20 cellular contexts compared by ENCODE assay signal in the genomic region with DNA sequence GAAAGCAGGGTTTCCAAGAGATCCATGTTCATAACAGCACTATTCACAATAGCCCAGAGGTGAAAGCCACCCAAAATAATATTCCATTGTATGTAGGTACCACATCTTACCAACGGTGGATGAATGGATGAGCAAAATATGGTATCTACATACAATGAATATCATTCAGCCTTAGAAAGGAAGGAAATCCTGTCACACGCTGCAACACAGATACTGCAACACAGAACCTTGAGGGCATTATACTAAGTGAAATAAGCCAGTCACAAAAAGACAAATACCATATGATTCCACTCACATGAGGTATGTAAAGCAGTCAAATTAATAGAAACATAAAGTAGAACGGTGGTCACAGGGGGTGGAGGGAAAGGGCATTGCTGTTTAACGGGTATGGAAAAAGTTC.
DNase-seq lines count a peak whose midpoint lies in the region; ATAC-seq and TF ChIP-seq lines count a peak whose summit lies in the region.
"Had no signal": no experiment of that assay in that cellular context is flagged by ENCODE, and none has a peak within 500 bp of the region (broad histone marks: within the 10 kb centered on the region; RNA-seq: fewer than 3 reads in every experiment).

No MANE protein-coding gene starts in this region.

- no peak overlapping the region for H2AK5ac ChIP-seq in IMR-90 (ENCODE audit: low read depth, low read length)

- no peaks in the 10 kb centered on the region for H4K20me1 ChIP-seq in IMR-90 (ENCODE audit: insufficient read depth, low read length)

- H3K36me3 ChIP-seq in IMR-90 (ENCODE audit: control insufficient read depth, insufficient read depth, low read length), result no peaks in the 10 kb centered on the region
- no peaks in the 10 kb centered on the region for H3K36me3 ChIP-seq in adipocyte (ENCODE audit: control insufficient read depth, insufficient read depth, low read length, severe bottlenecking)

- no peak for TF ChIP-seq RAD21 in IMR-90 (IDR thresholded peaks at IDR 0.05; ENCODE audit: low read length)

- CTCF ChIA-PET in IMR-90 (lab: Yijun Ruan, JAX), result no interaction called here
- CTCF ChIA-PET in activated CD4-positive, alpha-beta memory T cell treated with anti-CD3 and anti-CD28 coated beads, Interleukin-2, amount 10 ng/mL, durations not matched to agents 7 days and 5 days (lab: Charles Lee), result interaction anchor here (3.2 kb wide), 1 partner anchor 155 kb away, joined by 10 read pairs; no protein-coding TSS in a partner anchor

- no peak for ATAC-seq in IMR-90 (ENCODE audit: low read depth)
- ATAC-seq: GM23338, HCT116, K562, Panc1 had no signal

- H2BK15ac ChIP-seq in IMR-90 (ENCODE audit: low read depth, low read length), result no peak overlapping the region

- H2AK9ac ChIP-seq in IMR-90 (replicated peaks; ENCODE audit: low read depth, low read length, poor library complexity), result no peak overlapping the region

- no peaks in the 10 kb centered on the region for H3K36me3 Mint-ChIP-seq in osteocyte (ENCODE audit: unreplicated experiment)
- H3K36me3 Mint-ChIP-seq in activated CD4-positive, alpha-beta memory T cell treated with anti-CD3 and anti-CD28 coated beads, Interleukin-2, amount 10 ng/mL, durations not matched to agents 7 days and 5 days (ENCODE audit: low read depth), result peaks cover 3% of the 10 kb centered on the region

- H3K4me2 ChIP-seq in IMR-90 (ENCODE audit: low read depth, low read length), result no peak overlapping the region
- H3K4me2 ChIP-seq: GM23338 had no signal

- H2AFZ ChIP-seq in IMR-90 (replicated peaks; ENCODE audit: low read length, poor library complexity), result no peak overlapping the region
- H2AFZ ChIP-seq: GM23338 had no signal

- no peak overlapping the region for H3K14ac ChIP-seq in IMR-90 (replicated peaks; ENCODE audit: low read depth, low read length)

- 0 out of 2 replicates have a peak, but pooled peaks cover 2% of the 10 kb centered on the region for H3K9me3 ChIP-seq in IMR-90 (ENCODE audit: control insufficient read depth, insufficient read depth, low read length)
- H3K9me3 ChIP-seq in adipocyte (ENCODE audit: control insufficient read depth, low read length), result no peaks in the 10 kb centered on the region

- no peaks in the 10 kb centered on the region for H3K9me1 ChIP-seq in IMR-90 (ENCODE audit: insufficient read depth, low read length)

- BruUV-seq in IMR-90 (replicated peaks; lab: Mats Ljungman, UMichigan), result no TSS peak

- WGBS in IMR-90 (ENCODE audit: extremely low coverage in 2 of 2, insufficient read length in 1 of 2), 2 experiments, result no CpG with 5 or more reads among the region's 4 CpGs

- H3K4me3 ChIP-seq in IMR-90 (ENCODE audit: insufficient read depth, low read depth, low read length) (no peak overlapping the region), adipocyte (ENCODE audit: low read length) (no peak overlapping the region)
- H3K4me3 ChIP-seq: GM23338, K562 had no signal

- TF ChIP-seq POLR2A in IMR-90 (IDR thresholded peaks at IDR 0.05; ENCODE audit: low read depth, low read length), result no peak

- H3K27ac Mint-ChIP-seq in osteocyte (ENCODE audit: unreplicated experiment), result peak overlapping the region; percentile 90
- no peak overlapping the region for H3K27ac Mint-ChIP-seq in activated CD4-positive, alpha-beta memory T cell treated with anti-CD3 and anti-CD28 coated beads, Interleukin-2, amount 10 ng/mL, durations not matched to agents 7 days and 5 days
- H3K27ac Mint-ChIP-seq: GM23338 had no signal

- TF ChIP-seq CTCF in IMR-90 (conservative IDR thresholded peaks at IDR 0.05; ENCODE audit: low read depth, low read length) (no peak), osteocyte (IDR thresholded peaks at IDR 0.05) (no peak)

- no peak overlapping the region for H4K91ac ChIP-seq in IMR-90 (ENCODE audit: insufficient read depth, low read depth, low read length)

- H4K8ac ChIP-seq in IMR-90 (ENCODE audit: low read depth in 2 of 2, low read length in 2 of 2), result no peak overlapping the region

- no peak overlapping the region for H3K23ac ChIP-seq in IMR-90 (ENCODE audit: low read depth, low read length)

- no peaks in the 10 kb centered on the region for H3K79me1 ChIP-seq in IMR-90 (ENCODE audit: low read depth in 1 of 2, low read length in 2 of 2)

- POLR2A ChIA-PET in IMR-90 (lab: Charles Lee; ENCODE audit: unreplicated experiment), result no interaction called here
- POLR2A ChIA-PET in activated CD4-positive, alpha-beta memory T cell treated with anti-CD3 and anti-CD28 coated beads, Interleukin-2, amount 10 ng/mL, durations not matched to agents 7 days and 5 days (lab: Charles Lee), result no interaction called here

- H3K27me3 ChIP-seq in IMR-90 (ENCODE audit: control insufficient read depth, insufficient read depth, low read length), result no peaks in the 10 kb centered on the region
- no peaks in the 10 kb centered on the region for H3K27me3 ChIP-seq in adipocyte (replicated peaks; ENCODE audit: control insufficient read depth, insufficient read depth, low read length)

- DNase-seq in COLO829 (ENCODE audit: low spot score) (peak; percentile 35), IMR-90 (no peak), adipocyte (ENCODE audit: low read depth) (peak; percentile 31), osteocyte (ENCODE audit: extremely low spot score, unreplicated experiment) (no peak), COR-L47 (lab: John Stamatoyannopoulos, UW) (no peak), NCI-H446 treated with DMSO at 0.1 percent for 48 hours (lab: John Stamatoyannopoulos, UW) (no peak)
- DNase-seq in activated CD4-positive, alpha-beta memory T cell treated with anti-CD3 and anti-CD28 coated beads, Interleukin-2, amount 10 ng/mL, durations not matched to agents 7 days and 5 days, result no peak
- DNase-seq: AML-193, DMS 273 treated with DMSO at 0.1 percent for 48 hours, GF-D8, NCI-H1417, NCI-H187, NCI-H226, NCI-H524 treated with DMSO at 0.1 percent for 48 hours, T-helper 1 cell had no signal

- no peaks in the 10 kb centered on the region for H3K27me3 Mint-ChIP-seq in osteocyte (ENCODE audit: unreplicated experiment)
- no peaks in the 10 kb centered on the region for H3K27me3 Mint-ChIP-seq in activated CD4-positive, alpha-beta memory T cell treated with anti-CD3 and anti-CD28 coated beads, Interleukin-2, amount 10 ng/mL, durations not matched to agents 7 days and 5 days

- peak overlapping the region; percentile 9; the same call in 1 of the 2 replicates for H3K18ac ChIP-seq in IMR-90 (ENCODE audit: low read depth, low read length)

- peaks cover 41% of the 10 kb centered on the region for H3K4me1 Mint-ChIP-seq in osteocyte (ENCODE audit: unreplicated experiment)
- peaks cover 29% of the 10 kb centered on the region for H3K4me1 Mint-ChIP-seq in activated CD4-positive, alpha-beta memory T cell treated with anti-CD3 and anti-CD28 coated beads, Interleukin-2, amount 10 ng/mL, durations not matched to agents 7 days and 5 days

- intact Hi-C loops in IMR-90 (cut with micrococcal nuclease), result loop anchor here (2.0 kb wide), 1 partner anchor 25 kb away; no protein-coding TSS in a partner anchor

- no peak overlapping the region for H3K27ac ChIP-seq in IMR-90 (ENCODE audit: insufficient read depth, low read length)
- H3K27ac ChIP-seq: C4-2B had no signal

- no peak overlapping the region for H3K9ac ChIP-seq in IMR-90 (ENCODE audit: low read depth, low read length)
- H3K9ac ChIP-seq in adipocyte (ENCODE audit: low read length), result no peak overlapping the region

- no peaks in the 10 kb centered on the region; the same call in 1 of the 2 replicates for H3K4me1 ChIP-seq in IMR-90 (ENCODE audit: control insufficient read depth, insufficient read depth, low read length)
- H3K4me1 ChIP-seq in adipocyte (ENCODE audit: control insufficient read depth, insufficient read depth, low read length), result peaks cover 12% of the 10 kb centered on the region

- H3K4ac ChIP-seq in IMR-90 (ENCODE audit: low read depth, low read length), result no peak overlapping the region

- no peak overlapping the region for H3K4me3 Mint-ChIP-seq in osteocyte (ENCODE audit: unreplicated experiment)
- no peak overlapping the region for H3K4me3 Mint-ChIP-seq in activated CD4-positive, alpha-beta memory T cell treated with anti-CD3 and anti-CD28 coated beads, Interleukin-2, amount 10 ng/mL, durations not matched to agents 7 days and 5 days
- H3K4me3 Mint-ChIP-seq: GM23338 had no signal

- H2BK120ac ChIP-seq in IMR-90 (ENCODE audit: low read depth, low read length), result peak overlapping the region; percentile 1; the same call in 1 of the 2 replicates

- H3K56ac ChIP-seq in IMR-90 (ENCODE audit: extremely low read depth, insufficient read depth, low read length), result no peak overlapping the region

- dilution Hi-C loops in IMR-90 (cut with HindIII; ENCODE audit: low sequenced_read_pairs, unreplicated experiment), result no loop called here

- in situ Hi-C loops in IMR-90 (cut with MboI; ENCODE audit: low sequenced_read_pairs), result no loop called here

- H4K5ac ChIP-seq in IMR-90 (ENCODE audit: low read depth, low read length), result no peak overlapping the region

- no peak overlapping the region for H2BK5ac ChIP-seq in IMR-90 (ENCODE audit: low read depth, low read length, poor library complexity, severe bottlenecking)

- H2BK20ac ChIP-seq in IMR-90 (ENCODE audit: low read depth, low read length), result peak overlapping the region; percentile 6; the same call in 1 of the 2 replicates

- H3K9me3 Mint-ChIP-seq in osteocyte (ENCODE audit: unreplicated experiment), result no peaks in the 10 kb centered on the region
- H3K9me3 Mint-ChIP-seq in activated CD4-positive, alpha-beta memory T cell treated with anti-CD3 and anti-CD28 coated beads, Interleukin-2, amount 10 ng/mL, durations not matched to agents 7 days and 5 days, result no peaks in the 10 kb centered on the region
- H3K9me3 Mint-ChIP-seq: GM23338 had no signal

TF ChIP-seq in IMR-90, 13 proteins besides CTCF, POLR2A, EP300 and RAD21:
- TF ChIP-seq FOS (IDR thresholded peaks at IDR 0.05; ENCODE audit: low read depth, low read length) (no peak), CHD1 (IDR thresholded peaks at IDR 0.05; ENCODE audit: low read depth, low read length) (no peak), MAFK (IDR thresholded peaks at IDR 0.05; ENCODE audit: low read depth, low read length) (no peak), MXI1 (IDR thresholded peaks at IDR 0.05; ENCODE audit: borderline replicate concordance, low read depth, low read length) (no peak), BHLHE40 (IDR thresholded peaks at IDR 0.05; ENCODE audit: low read depth, low read length) (no peak), SMC3 (IDR thresholded peaks at IDR 0.05; ENCODE audit: low read depth, low read length) (no peak), RFX5 (IDR thresholded peaks at IDR 0.05; ENCODE audit: low read depth, low read length) (no peak)
TF ChIP-seq in IMR-90: peak in this region for 0.

Comparison
In these comparisons a context has a peak if more than half of its experiments do, and no peak if none do; other contexts are left out.
1. DNase-seq: peak in COLO829 (single experiment) and adipocyte (single experiment); none in IMR-90 (single experiment), osteocyte (single experiment), activated CD4-positive, alpha-beta memory T cell treated with anti-CD3 and anti-CD28 coated beads, Interleukin-2, amount 10 ng/mL, durations not matched to agents 7 days and 5 days (single experiment), COR-L47 (single experiment) and NCI-H446 treated with DMSO at 0.1 percent for 48 hours (single experiment).